Comparison of ENCODE assay signal across 1 cellular context in the genomic region with DNA sequence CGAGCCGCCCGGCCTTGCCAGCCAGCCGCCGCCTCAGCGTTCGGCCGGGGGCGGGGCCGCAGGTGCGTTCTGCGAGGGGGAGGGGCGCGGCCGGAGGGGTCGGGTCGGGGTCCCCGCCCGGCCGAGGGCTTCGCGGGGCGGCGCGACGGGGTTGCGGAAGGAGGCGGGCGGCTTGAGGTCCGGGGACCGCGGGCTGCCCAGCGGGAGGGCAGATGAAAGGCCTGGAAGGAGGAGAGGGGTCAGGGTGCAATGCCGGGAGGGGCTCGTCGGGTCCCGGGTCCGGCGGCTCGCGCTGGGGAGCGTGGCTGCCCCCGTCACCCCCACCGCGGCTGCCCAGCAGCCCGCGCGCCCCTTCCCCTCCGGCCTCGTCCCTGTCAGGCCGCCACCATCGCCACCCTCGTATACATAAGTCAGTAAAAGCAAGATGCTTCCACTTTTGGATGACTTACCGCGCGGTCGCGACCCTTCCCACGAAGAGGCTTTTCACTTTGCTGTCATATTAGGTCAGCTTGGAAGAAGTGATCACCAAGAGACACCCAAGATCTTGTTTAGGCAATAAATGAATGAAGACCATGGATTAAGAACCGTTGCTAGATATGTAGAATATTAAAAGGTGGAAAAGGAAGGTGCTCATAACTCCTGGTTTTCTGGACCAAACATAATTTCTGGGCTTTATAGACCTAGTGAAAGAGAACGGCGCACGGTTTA.
TF ChIP-seq lines count a peak whose summit lies in the region.

No MANE protein-coding gene starts in this region.

TF ChIP-seq in HepG2, 621 proteins besides CTCF, POLR2A, EP300 and RAD21 (continued from another document and continues in another):
- TF ChIP-seq, protein P1, sequence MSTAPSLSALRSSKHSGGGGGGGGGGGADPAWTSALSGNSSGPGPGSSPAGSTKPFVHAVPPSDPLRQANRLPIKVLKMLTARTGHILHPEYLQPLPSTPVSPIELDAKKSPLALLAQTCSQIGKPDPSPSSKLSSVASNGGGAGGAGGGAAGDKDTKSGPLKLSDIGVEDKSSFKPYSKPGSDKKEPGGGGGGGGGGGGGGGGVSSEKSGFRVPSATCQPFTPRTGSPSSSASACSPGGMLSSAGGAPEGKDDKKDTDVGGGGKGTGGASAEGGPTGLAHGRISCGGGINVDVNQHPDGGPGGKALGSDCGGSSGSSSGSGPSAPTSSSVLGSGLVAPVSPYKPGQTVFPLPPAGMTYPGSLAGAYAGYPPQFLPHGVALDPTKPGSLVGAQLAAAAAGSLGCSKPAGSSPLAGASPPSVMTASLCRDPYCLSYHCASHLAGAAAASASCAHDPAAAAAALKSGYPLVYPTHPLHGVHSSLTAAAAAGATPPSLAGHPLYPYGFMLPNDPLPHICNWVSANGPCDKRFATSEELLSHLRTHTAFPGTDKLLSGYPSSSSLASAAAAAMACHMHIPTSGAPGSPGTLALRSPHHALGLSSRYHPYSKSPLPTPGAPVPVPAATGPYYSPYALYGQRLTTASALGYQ (CRISPR knock-in tag; IDR thresholded peaks at IDR 0.05): no peak
- TF ChIP-seq ZFP1 (CRISPR knock-in tag; IDR thresholded peaks at IDR 0.05): no peak
- no peak for TF ChIP-seq ZC3H13 (CRISPR knock-in tag; IDR thresholded peaks at IDR 0.05)
- no peak for TF ChIP-seq ZNF382 (CRISPR knock-in tag; IDR thresholded peaks at IDR 0.05; ENCODE audit: borderline replicate concordance)
- no peak for TF ChIP-seq ZNF337 (CRISPR knock-in tag; IDR thresholded peaks at IDR 0.05; ENCODE audit: borderline replicate concordance, low read depth)
- TF ChIP-seq, protein P2, sequence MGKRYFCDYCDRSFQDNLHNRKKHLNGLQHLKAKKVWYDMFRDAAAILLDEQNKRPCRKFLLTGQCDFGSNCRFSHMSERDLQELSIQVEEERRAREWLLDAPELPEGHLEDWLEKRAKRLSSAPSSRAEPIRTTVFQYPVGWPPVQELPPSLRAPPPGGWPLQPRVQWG (CRISPR knock-in tag; IDR thresholded peaks at IDR 0.05; ENCODE audit: borderline replicate concordance, low read depth): no peak
- TF ChIP-seq ZNF850 (CRISPR knock-in tag; conservative IDR thresholded peaks at IDR 0.05): no peak
- TF ChIP-seq, protein P3, sequence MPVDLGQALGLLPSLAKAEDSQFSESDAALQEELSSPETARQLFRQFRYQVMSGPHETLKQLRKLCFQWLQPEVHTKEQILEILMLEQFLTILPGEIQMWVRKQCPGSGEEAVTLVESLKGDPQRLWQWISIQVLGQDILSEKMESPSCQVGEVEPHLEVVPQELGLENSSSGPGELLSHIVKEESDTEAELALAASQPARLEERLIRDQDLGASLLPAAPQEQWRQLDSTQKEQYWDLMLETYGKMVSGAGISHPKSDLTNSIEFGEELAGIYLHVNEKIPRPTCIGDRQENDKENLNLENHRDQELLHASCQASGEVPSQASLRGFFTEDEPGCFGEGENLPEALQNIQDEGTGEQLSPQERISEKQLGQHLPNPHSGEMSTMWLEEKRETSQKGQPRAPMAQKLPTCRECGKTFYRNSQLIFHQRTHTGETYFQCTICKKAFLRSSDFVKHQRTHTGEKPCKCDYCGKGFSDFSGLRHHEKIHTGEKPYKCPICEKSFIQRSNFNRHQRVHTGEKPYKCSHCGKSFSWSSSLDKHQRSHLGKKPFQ (CRISPR knock-in tag; IDR thresholded peaks at IDR 0.05; ENCODE audit: insufficient replicate concordance): no peak
- TF ChIP-seq, protein P4, sequence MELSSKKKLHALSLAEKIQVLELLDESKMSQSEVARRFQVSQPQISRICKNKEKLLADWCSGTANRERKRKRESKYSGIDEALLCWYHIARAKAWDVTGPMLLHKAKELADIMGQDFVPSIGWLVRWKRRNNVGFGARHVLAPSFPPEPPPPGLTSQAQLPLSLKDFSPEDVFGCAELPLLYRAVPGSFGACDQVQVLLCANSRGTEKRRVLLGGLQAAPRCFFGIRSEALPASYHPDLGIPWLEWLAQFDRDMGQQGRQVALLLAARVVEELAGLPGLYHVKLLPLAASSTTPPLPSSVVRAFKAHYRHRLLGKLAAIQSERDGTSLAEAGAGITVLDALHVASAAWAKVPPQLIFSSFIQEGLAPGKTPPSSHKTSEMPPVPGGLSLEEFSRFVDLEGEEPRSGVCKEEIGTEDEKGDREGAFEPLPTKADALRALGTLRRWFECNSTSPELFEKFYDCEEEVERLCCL (CRISPR knock-in tag; IDR thresholded peaks at IDR 0.05; ENCODE audit: borderline replicate concordance): no peak
- TF ChIP-seq, protein P5, sequence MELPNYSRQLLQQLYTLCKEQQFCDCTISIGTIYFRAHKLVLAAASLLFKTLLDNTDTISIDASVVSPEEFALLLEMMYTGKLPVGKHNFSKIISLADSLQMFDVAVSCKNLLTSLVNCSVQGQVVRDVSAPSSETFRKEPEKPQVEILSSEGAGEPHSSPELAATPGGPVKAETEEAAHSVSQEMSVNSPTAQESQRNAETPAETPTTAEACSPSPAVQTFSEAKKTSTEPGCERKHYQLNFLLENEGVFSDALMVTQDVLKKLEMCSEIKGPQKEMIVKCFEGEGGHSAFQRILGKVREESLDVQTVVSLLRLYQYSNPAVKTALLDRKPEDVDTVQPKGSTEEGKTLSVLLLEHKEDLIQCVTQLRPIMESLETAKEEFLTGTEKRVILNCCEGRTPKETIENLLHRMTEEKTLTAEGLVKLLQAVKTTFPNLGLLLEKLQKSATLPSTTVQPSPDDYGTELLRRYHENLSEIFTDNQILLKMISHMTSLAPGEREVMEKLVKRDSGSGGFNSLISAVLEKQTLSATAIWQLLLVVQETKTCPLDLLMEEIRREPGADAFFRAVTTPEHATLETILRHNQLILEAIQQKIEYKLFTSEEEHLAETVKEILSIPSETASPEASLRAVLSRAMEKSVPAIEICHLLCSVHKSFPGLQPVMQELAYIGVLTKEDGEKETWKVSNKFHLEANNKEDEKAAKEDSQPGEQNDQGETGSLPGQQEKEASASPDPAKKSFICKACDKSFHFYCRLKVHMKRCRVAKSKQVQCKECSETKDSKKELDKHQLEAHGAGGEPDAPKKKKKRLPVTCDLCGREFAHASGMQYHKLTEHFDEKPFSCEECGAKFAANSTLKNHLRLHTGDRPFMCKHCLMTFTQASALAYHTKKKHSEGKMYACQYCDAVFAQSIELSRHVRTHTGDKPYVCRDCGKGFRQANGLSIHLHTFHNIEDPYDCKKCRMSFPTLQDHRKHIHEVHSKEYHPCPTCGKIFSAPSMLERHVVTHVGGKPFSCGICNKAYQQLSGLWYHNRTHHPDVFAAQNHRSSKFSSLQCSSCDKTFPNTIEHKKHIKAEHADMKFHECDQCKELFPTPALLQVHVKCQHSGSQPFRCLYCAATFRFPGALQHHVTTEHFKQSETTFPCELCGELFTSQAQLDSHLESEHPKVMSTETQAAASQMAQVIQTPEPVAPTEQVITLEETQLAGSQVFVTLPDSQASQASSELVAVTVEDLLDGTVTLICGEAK (IDR thresholded peaks at IDR 0.05): no peak
- TF ChIP-seq, protein P5 (CRISPR knock-in tag; IDR thresholded peaks at IDR 0.05): no peak
- no peak for TF ChIP-seq HES4 (CRISPR knock-in tag; IDR thresholded peaks at IDR 0.05; ENCODE audit: borderline replicate concordance)
- TF ChIP-seq KLF6 (CRISPR knock-in tag; IDR thresholded peaks at IDR 0.05): no peak
- TF ChIP-seq, protein P6, sequence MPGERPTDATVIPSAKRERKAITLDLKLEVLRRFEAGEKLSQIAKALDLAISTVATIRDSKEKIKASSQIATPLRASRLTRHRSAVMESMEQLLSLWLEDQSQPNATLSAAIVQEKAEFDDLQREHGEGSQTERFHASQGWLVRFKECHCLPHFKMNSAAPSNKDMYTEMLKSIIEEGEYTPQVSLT (CRISPR knock-in tag; IDR thresholded peaks at IDR 0.05; ENCODE audit: borderline replicate concordance, low read depth): no peak
- TF ChIP-seq KMT2B (CRISPR knock-in tag; IDR thresholded peaks at IDR 0.05): no peak
- no peak for TF ChIP-seq PCBP2 (optimal IDR thresholded peaks at IDR 0.05; ENCODE audit: low read depth, low read length, poor library complexity, severe bottlenecking)
- no peak for TF ChIP-seq ZFP37 (CRISPR knock-in tag; IDR thresholded peaks at IDR 0.05; ENCODE audit: borderline replicate concordance)
- TF ChIP-seq, protein P7, sequence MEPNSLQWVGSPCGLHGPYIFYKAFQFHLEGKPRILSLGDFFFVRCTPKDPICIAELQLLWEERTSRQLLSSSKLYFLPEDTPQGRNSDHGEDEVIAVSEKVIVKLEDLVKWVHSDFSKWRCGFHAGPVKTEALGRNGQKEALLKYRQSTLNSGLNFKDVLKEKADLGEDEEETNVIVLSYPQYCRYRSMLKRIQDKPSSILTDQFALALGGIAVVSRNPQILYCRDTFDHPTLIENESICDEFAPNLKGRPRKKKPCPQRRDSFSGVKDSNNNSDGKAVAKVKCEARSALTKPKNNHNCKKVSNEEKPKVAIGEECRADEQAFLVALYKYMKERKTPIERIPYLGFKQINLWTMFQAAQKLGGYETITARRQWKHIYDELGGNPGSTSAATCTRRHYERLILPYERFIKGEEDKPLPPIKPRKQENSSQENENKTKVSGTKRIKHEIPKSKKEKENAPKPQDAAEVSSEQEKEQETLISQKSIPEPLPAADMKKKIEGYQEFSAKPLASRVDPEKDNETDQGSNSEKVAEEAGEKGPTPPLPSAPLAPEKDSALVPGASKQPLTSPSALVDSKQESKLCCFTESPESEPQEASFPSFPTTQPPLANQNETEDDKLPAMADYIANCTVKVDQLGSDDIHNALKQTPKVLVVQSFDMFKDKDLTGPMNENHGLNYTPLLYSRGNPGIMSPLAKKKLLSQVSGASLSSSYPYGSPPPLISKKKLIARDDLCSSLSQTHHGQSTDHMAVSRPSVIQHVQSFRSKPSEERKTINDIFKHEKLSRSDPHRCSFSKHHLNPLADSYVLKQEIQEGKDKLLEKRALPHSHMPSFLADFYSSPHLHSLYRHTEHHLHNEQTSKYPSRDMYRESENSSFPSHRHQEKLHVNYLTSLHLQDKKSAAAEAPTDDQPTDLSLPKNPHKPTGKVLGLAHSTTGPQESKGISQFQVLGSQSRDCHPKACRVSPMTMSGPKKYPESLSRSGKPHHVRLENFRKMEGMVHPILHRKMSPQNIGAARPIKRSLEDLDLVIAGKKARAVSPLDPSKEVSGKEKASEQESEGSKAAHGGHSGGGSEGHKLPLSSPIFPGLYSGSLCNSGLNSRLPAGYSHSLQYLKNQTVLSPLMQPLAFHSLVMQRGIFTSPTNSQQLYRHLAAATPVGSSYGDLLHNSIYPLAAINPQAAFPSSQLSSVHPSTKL (CRISPR knock-in tag; IDR thresholded peaks at IDR 0.05): 0 out of 2 replicates have a peak, but pooled peaks have one; percentile 13
- no peak for TF ChIP-seq KDM5B (CRISPR knock-in tag; IDR thresholded peaks at IDR 0.05; ENCODE audit: borderline replicate concordance)
- no peak for TF ChIP-seq ZNF367 (CRISPR knock-in tag; IDR thresholded peaks at IDR 0.05; ENCODE audit: borderline replicate concordance)
- no peak for TF ChIP-seq CBX2 (IDR thresholded peaks at IDR 0.05; ENCODE audit: low read depth, low read length)
- no peak for TF ChIP-seq CBX2 (CRISPR knock-in tag; IDR thresholded peaks at IDR 0.05; ENCODE audit: low read depth)
- TF ChIP-seq, protein P8, sequence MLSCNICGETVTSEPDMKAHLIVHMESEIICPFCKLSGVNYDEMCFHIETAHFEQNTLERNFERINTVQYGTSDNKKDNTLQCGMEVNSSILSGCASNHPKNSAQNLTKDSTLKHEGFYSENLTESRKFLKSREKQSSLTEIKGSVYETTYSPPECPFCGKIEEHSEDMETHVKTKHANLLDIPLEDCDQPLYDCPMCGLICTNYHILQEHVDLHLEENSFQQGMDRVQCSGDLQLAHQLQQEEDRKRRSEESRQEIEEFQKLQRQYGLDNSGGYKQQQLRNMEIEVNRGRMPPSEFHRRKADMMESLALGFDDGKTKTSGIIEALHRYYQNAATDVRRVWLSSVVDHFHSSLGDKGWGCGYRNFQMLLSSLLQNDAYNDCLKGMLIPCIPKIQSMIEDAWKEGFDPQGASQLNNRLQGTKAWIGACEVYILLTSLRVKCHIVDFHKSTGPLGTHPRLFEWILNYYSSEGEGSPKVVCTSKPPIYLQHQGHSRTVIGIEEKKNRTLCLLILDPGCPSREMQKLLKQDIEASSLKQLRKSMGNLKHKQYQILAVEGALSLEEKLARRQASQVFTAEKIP (CRISPR knock-in tag; IDR thresholded peaks at IDR 0.05; ENCODE audit: borderline replicate concordance): no peak
